In genomic region chr3:57438460-57438859, GRCh38 we compare ENCODE assay signal across 6 cellular contexts.
A peak's percentile ranks its signal among the peaks of the same experiment; 100 is the strongest.
DNase-seq lines count a peak whose midpoint lies in the region; ATAC-seq and TF ChIP-seq lines count a peak whose summit lies in the region.
"Not testable (repeated sequence)": the region's sequence is repeated elsewhere in the genome, so short reads cannot be mapped to it uniquely, and the experiment has no call there.

No MANE protein-coding gene starts in this region.

- DNase-seq in GM12865 (ENCODE audit: low read depth) = peak; percentile 64
- peak; percentile 15 for DNase-seq in activated CD4-positive, alpha-beta T cell treated with anti-CD3 and anti-CD28 coated beads for 48 hours
- DNase-seq in activated T-cell treated with anti-CD3 and anti-CD28 coated beads, Interleukin-2, amount 50 U/mL, for 48 hours = peak; percentile 27 to 29
- DNase-seq in activated naive CD4-positive, alpha-beta T cell treated with Interleukin-2 at 50 U/mL for 16 hours = peak; percentile 3
- peak; percentile 31 for DNase-seq in stimulated activated CD8-positive, alpha-beta memory T cell treated with anti-CD3 and anti-CD28 coated beads, Interleukin-4, amount 100 ng/mL, for 48 hours

- H3K4me3 ChIP-seq in GM12865 (ENCODE audit: low read depth, low read length) = not testable (repeated sequence)

- ATAC-seq in HG02870 (IDR thresholded peaks at IDR 0.05; ENCODE audit: unreplicated experiment) = peak; percentile 82

- TF ChIP-seq CTCF in GM12865 (IDR thresholded peaks at IDR 0.05; ENCODE audit: insufficient read depth, low read depth, low read length, missing control alignments) = not testable (repeated sequence)

Comparison
In these comparisons a context has a peak if more than half of its experiments do, and no peak if none do; other contexts are left out.
1. DNase-seq: peak in every context shown above with its lines; median percentile 64 in GM12865; 31 in stimulated activated CD8-positive, alpha-beta memory T cell treated with anti-CD3 and anti-CD28 coated beads, Interleukin-4, amount 100 ng/mL, for 48 hours; 28 in activated T-cell treated with anti-CD3 and anti-CD28 coated beads, Interleukin-2, amount 50 U/mL, for 48 hours; 15 in activated CD4-positive, alpha-beta T cell treated with anti-CD3 and anti-CD28 coated beads for 48 hours; 3 in activated naive CD4-positive, alpha-beta T cell treated with Interleukin-2 at 50 U/mL for 16 hours.